In the genomic region with DNA sequence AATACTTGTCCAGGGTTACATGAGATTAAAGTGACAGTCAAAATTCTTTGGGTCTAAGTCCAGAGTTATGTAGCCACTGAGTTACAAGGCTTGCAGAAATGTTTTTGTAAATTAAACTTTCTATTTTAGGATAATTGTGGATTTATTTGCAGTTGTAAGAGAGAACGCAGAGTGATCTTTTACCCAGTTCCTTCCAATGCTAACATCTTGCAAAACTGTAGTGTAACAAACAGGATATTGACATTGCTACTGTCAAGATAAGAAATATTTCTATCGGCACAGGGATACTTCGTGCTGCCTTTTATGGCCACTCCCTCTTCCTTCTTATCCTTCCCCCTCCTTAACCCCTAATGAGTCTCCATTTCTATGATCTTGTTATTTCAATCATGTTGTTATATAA, we compare ENCODE assay signal across 17 cellular contexts.
DNase-seq lines count a peak whose midpoint lies in the region; ATAC-seq and TF ChIP-seq lines count a peak whose summit lies in the region.
"Had no signal": no experiment of that assay in that cellular context is flagged by ENCODE, and none has a peak within 500 bp of the region (broad histone marks: within the 10 kb centered on the region; RNA-seq: fewer than 3 reads in every experiment).

No MANE protein-coding gene starts in this region.

- H2AK5ac ChIP-seq in mesenchymal stem cell (ENCODE audit: low read length, severe bottlenecking): no peak overlapping the region

- no peaks in the 10 kb centered on the region for H3K79me2 ChIP-seq in fibroblast of lung (ENCODE audit: control insufficient read depth, insufficient read depth, low read length)

- no peak overlapping the region for H3K9ac ChIP-seq in fibroblast of lung (ENCODE audit: insufficient read depth, low read length)
- no peak overlapping the region for H3K9ac ChIP-seq in mesenchymal stem cell (ENCODE audit: low read length)

- WGBS in mesenchymal stem cell: 33% methylated on average over 2 of the region's 3 CpGs

- in situ Hi-C loops in GM13977 (cut with MboI; ENCODE audit: low pct_unique_long_range_greater_than_20kb, low sequenced_read_pairs, unreplicated experiment): no loop called here

- peak; percentile 29 for ATAC-seq in left ventricle myocardium superior
- no peak for ATAC-seq in HG03520 (IDR thresholded peaks at IDR 0.05; ENCODE audit: unreplicated experiment)
- no peak for ATAC-seq in GM21576 (IDR thresholded peaks at IDR 0.05; ENCODE audit: unreplicated experiment)
- ATAC-seq: Panc1 had no signal

- no peak overlapping the region for H4K91ac ChIP-seq in mesenchymal stem cell (ENCODE audit: low read length)

- H3K4me2 ChIP-seq in fibroblast of lung (ENCODE audit: extremely low read depth, insufficient read depth, low read length): no peak overlapping the region
- no peak overlapping the region for H3K4me2 ChIP-seq in mesenchymal stem cell (ENCODE audit: low read length, poor library complexity, severe bottlenecking)

- H3K23ac ChIP-seq in mesenchymal stem cell (ENCODE audit: low read length in 2 of 2): no peak overlapping the region

- H3K27me3 ChIP-seq in right atrium auricular region (no peaks in the 10 kb centered on the region), fibroblast of lung (ENCODE audit: control insufficient read depth, insufficient read depth, low read length) (no peaks in the 10 kb centered on the region), mesenchymal stem cell (ENCODE audit: control insufficient read depth in 1 of 2, insufficient read depth in 1 of 2, low read length in 2 of 2) (no peaks in the 10 kb centered on the region)
- H3K27me3 ChIP-seq: MG63 had no signal

- DNase-seq in left ventricle myocardium superior (no peak), right atrium auricular region (ENCODE audit: low spot score) (no peak), fibroblast of lung (ENCODE audit: low read depth in 2 of 2) (peak in 1 of 2 donors; percentile 43), mesenchymal stem cell (peak; percentile 18), GM13977 (ENCODE audit: low spot score) (no peak)
- DNase-seq: 8988T, MG63, NCI-H1417, NCI-H1694 treated with DMSO at 0.1 percent for 48 hours, NCI-H2081 treated with DMSO at 0.1 percent for 48 hours, NCI-H2171 treated with DMSO at 0.1 percent for 48 hours, NCI-H524 treated with DMSO at 0.1 percent for 48 hours, NCI-H82 had no signal

- H3K4me1 ChIP-seq in right atrium auricular region: peaks cover 0 to 4% of the 10 kb centered on the region in 2 donors
- H3K4me1 ChIP-seq in fibroblast of lung (ENCODE audit: control insufficient read depth, extremely low read depth, insufficient read depth, low read length): peaks cover 6% of the 10 kb centered on the region
- H3K4me1 ChIP-seq in mesenchymal stem cell (ENCODE audit: control insufficient read depth, insufficient read depth, low read depth, low read length): no peaks in the 10 kb centered on the region

- intact Hi-C loops in left ventricle myocardium superior (cut with micrococcal nuclease): no loop called here

- H3K9me3 ChIP-seq in right atrium auricular region (no peaks in the 10 kb centered on the region), fibroblast of lung (ENCODE audit: control insufficient read depth, insufficient read depth, low read depth, low read length) (no peaks in the 10 kb centered on the region), mesenchymal stem cell (ENCODE audit: control insufficient read depth, low read length) (no peaks in the 10 kb centered on the region)

- H3K79me1 ChIP-seq in mesenchymal stem cell (replicated peaks; ENCODE audit: low read length, poor library complexity, severe bottlenecking): no peaks in the 10 kb centered on the region

- H4K20me1 ChIP-seq in fibroblast of lung (ENCODE audit: control insufficient read depth, extremely low read depth, insufficient read depth, low read length): no peaks in the 10 kb centered on the region

- H3K36me3 ChIP-seq in right atrium auricular region (no peaks in the 10 kb centered on the region), fibroblast of lung (ENCODE audit: control insufficient read depth, insufficient read depth, low read length) (no peaks in the 10 kb centered on the region), mesenchymal stem cell (ENCODE audit: control insufficient read depth in 1 of 2, insufficient read depth in 2 of 2, low read depth in 1 of 2, low read length in 2 of 2) (no peaks in the 10 kb centered on the region)
- H3K36me3 ChIP-seq: MG63 had no signal

- no peak overlapping the region for H2BK15ac ChIP-seq in mesenchymal stem cell (ENCODE audit: low read depth, poor library complexity, severe bottlenecking)

- H2BK12ac ChIP-seq in mesenchymal stem cell (ENCODE audit: low read length in 2 of 2): no peak overlapping the region

- no peak overlapping the region for H3K18ac ChIP-seq in mesenchymal stem cell (ENCODE audit: low read depth in 1 of 2, low read length in 2 of 2)

- no peak overlapping the region for H2BK5ac ChIP-seq in mesenchymal stem cell (ENCODE audit: low read depth, low read length, poor library complexity, severe bottlenecking)

- H2BK120ac ChIP-seq in mesenchymal stem cell (ENCODE audit: low read depth, low read length): no peak overlapping the region

- no peak overlapping the region for H4K8ac ChIP-seq in mesenchymal stem cell (ENCODE audit: low read length)

- TF ChIP-seq CTCF in right atrium auricular region (IDR thresholded peaks at IDR 0.05) (no peak), fibroblast of lung (conservative IDR thresholded peaks at IDR 0.05 in 1 of 2, IDR thresholded peaks at IDR 0.05 in 1 of 2; ENCODE audit: low read depth in 1 of 2, low read length in 2 of 2) (no peak), GM13977 (IDR thresholded peaks at IDR 0.05; ENCODE audit: extremely low read depth, insufficient read depth, missing control alignments) (no peak)

- H3K4me3 ChIP-seq in right atrium auricular region: no peak overlapping the region
- no peak overlapping the region for H3K4me3 ChIP-seq in fibroblast of lung (replicated peaks in 1 of 4; ENCODE audit: control extremely low read depth in 1 of 4, insufficient read depth in 1 of 4, low read depth in 3 of 4, low read length in 4 of 4)
- no peak overlapping the region for H3K4me3 ChIP-seq in mesenchymal stem cell (ENCODE audit: insufficient read depth in 1 of 2, low read depth in 1 of 2, low read length in 2 of 2)
- H3K4me3 ChIP-seq: MG63 had no signal

- H3K27ac ChIP-seq in right atrium auricular region: no peak overlapping the region
- no peak overlapping the region for H3K27ac ChIP-seq in fibroblast of lung (ENCODE audit: insufficient read depth, low read length)
- H3K27ac ChIP-seq in mesenchymal stem cell (ENCODE audit: low read length, poor library complexity, severe bottlenecking): no peak overlapping the region
- H3K27ac ChIP-seq: C4-2B had no signal

- H3K14ac ChIP-seq in mesenchymal stem cell (ENCODE audit: low read length in 2 of 2): no peak overlapping the region

- H3K4ac ChIP-seq in mesenchymal stem cell (ENCODE audit: low read depth in 1 of 2, low read length in 2 of 2): no peak overlapping the region

- H2AFZ ChIP-seq in fibroblast of lung (ENCODE audit: low read length): peak overlapping the region; percentile 30
- H2AFZ ChIP-seq in mesenchymal stem cell (ENCODE audit: low read depth, low read length): no peak overlapping the region
